Comparison of ENCODE assay signal across 8 cellular contexts in genomic region chr15:56886878-56887781, GRCh38. TPM values are rescaled to one million over a fixed set of nuclear protein-coding genes. Genes with fewer than 3 reads are reported as not detected.
DNase-seq lines count a peak whose midpoint lies in the region; ATAC-seq, FAIRE-seq and TF ChIP-seq lines count a peak whose summit lies in the region.

No MANE protein-coding gene starts in this region.

- H3K4me1 ChIP-seq in BLaER1 = peaks cover 20% of the 10 kb centered on the region

- H3K36me3 Mint-ChIP-seq in activated CD4-positive, alpha-beta T cell treated with anti-CD3 and anti-CD28 coated beads, Interleukin-2, amount 10 ng/mL, durations not matched to agents 24 days and 14 days (ENCODE audit: low read depth) = no peaks in the 10 kb centered on the region

- H3K27me3 ChIP-seq in BLaER1 = no peaks in the 10 kb centered on the region

- peaks cover 20% of the 10 kb centered on the region for H3K4me1 Mint-ChIP-seq in activated CD4-positive, alpha-beta T cell treated with anti-CD3 and anti-CD28 coated beads, Interleukin-2, amount 10 ng/mL, durations not matched to agents 24 days and 14 days

- H3K9ac ChIP-seq in BLaER1 = peak overlapping the region; percentile 86

- H3K9me3 Mint-ChIP-seq in activated CD4-positive, alpha-beta T cell treated with anti-CD3 and anti-CD28 coated beads, Interleukin-2, amount 10 ng/mL, durations not matched to agents 24 days and 14 days = no peaks in the 10 kb centered on the region

- no peak for TF ChIP-seq CTCF in coronary artery (IDR thresholded peaks at IDR 0.05)

- H3K4me2 ChIP-seq in BLaER1 = peak overlapping the region; percentile 98

- peak overlapping the region; percentile 82 for H3K4me3 Mint-ChIP-seq in activated CD4-positive, alpha-beta T cell treated with anti-CD3 and anti-CD28 coated beads, Interleukin-2, amount 10 ng/mL, durations not matched to agents 24 days and 14 days

- peak; percentile 65 for FAIRE-seq in GM19239 (lab: Jason Lieb, UNC)

- H3K9me3 ChIP-seq in BLaER1 = no peaks in the 10 kb centered on the region

- DNase-seq in GM19239 (ENCODE audit: insufficient read length, low spot score) (peak; percentile 67), NCI-H510A (lab: John Stamatoyannopoulos, UW) (peak; percentile 92), coronary artery (ENCODE audit: low spot score) (peak; percentile 94), left kidney (ENCODE audit: low read depth, low spot score) (peak; percentile 98)
- DNase-seq in activated CD4-positive, alpha-beta T cell treated with anti-CD3 and anti-CD28 coated beads, Interleukin-2, amount 10 ng/mL, durations not matched to agents 24 days and 14 days = peak; percentile 94
- peak; percentile 61 to 78 for DNase-seq in stimulated activated CD4-positive, alpha-beta T cell treated with anti-CD3 and anti-CD28 coated beads, Interleukin-1b, Interleukin-23, amount 100 ng/mL, for 4 hours (ENCODE audit: low read depth in 2 of 2)

- peaks cover 7% of the 10 kb centered on the region for H3K27me3 Mint-ChIP-seq in activated CD4-positive, alpha-beta T cell treated with anti-CD3 and anti-CD28 coated beads, Interleukin-2, amount 10 ng/mL, durations not matched to agents 24 days and 14 days

- peak overlapping the region; percentile 87 for H3K27ac Mint-ChIP-seq in activated CD4-positive, alpha-beta T cell treated with anti-CD3 and anti-CD28 coated beads, Interleukin-2, amount 10 ng/mL, durations not matched to agents 24 days and 14 days

- no peaks in the 10 kb centered on the region for H3K36me3 ChIP-seq in BLaER1

- H3K27ac ChIP-seq in BLaER1 = peak overlapping the region; percentile 86
- H3K27ac ChIP-seq in coronary artery = peak overlapping the region; percentile 96 to 97

- H4K20me1 ChIP-seq in BLaER1 = no peaks in the 10 kb centered on the region

- H3K4me3 ChIP-seq in BLaER1 = peak overlapping the region; percentile 75
- H3K4me3 ChIP-seq in coronary artery = peak overlapping the region; percentile 79

- intact Hi-C loops in activated CD4-positive, alpha-beta T cell treated with anti-CD3 and anti-CD28 coated beads, Interleukin-2, amount 10 ng/mL, durations not matched to agents 24 days and 14 days (cut with micrococcal nuclease) = loop anchor here (1.0 to 10.0 kb wide), 2 partner anchors 31 to 642 kb away; partner anchors contain the start of genes RFX7 and TCF12

- ATAC-seq in HG03439 (IDR thresholded peaks at IDR 0.05; ENCODE audit: unreplicated experiment) = peak; percentile 92

RNA-seq across cellular contexts. Expression of gene TCF12, which starts 31.3 kb away (rescaled TPM):
- 78.6 and 89.1 TPM in 2 replicates for total RNA-seq in activated CD4-positive, alpha-beta T cell treated with anti-CD3 and anti-CD28 coated beads, Interleukin-2, amount 10 ng/mL, durations not matched to agents 24 days and 14 days

Comparison
In these comparisons a context has a peak if more than half of its experiments do, and no peak if none do; other contexts are left out.
1. Peak in every context shown above with its lines: DNase-seq, ATAC-seq, H3K4me3 ChIP-seq and H3K27ac ChIP-seq.